In genomic region chr6:149233056-149233715, GRCh38 we compare ENCODE assay signal across 8 cellular contexts.
DNase-seq lines count a peak whose midpoint lies in the region; ATAC-seq and TF ChIP-seq lines count a peak whose summit lies in the region.

No MANE protein-coding gene starts in this region.

- H3K4me1 Mint-ChIP-seq in GM23338: peaks cover 22% of the 10 kb centered on the region
- H3K4me1 Mint-ChIP-seq in naive thymus-derived CD8-positive, alpha-beta T cell: peaks cover 38 to 65% (median 50%) of the 10 kb centered on the region in 4 donors

- H3K27ac ChIP-seq in GM23338 (ENCODE audit: low read depth): no peak overlapping the region

- peaks cover 15% of the 10 kb centered on the region for H3K4me1 ChIP-seq in GM23338 (ENCODE audit: insufficient read depth)

- H3K9me3 Mint-ChIP-seq in GM23338: no peaks in the 10 kb centered on the region
- peaks cover 0 to 16% (median 2%) of the 10 kb centered on the region in 9 donors for H3K9me3 Mint-ChIP-seq in naive thymus-derived CD8-positive, alpha-beta T cell

- peaks cover 4% of the 10 kb centered on the region for H3K9me2 ChIP-seq in GM23338 (ENCODE audit: insufficient read depth)

- H3K27me3 Mint-ChIP-seq in GM23338 (ENCODE audit: insufficient read depth, low read depth, poor library complexity): peaks cover 6% of the 10 kb centered on the region
- no peaks in the 10 kb centered on the region for H3K27me3 Mint-ChIP-seq in naive thymus-derived CD8-positive, alpha-beta T cell

- H3K4me3 ChIP-seq in GM23338 (no peak overlapping the region), astrocyte of the cerebellum (ENCODE audit: low read depth, low read length) (no peak overlapping the region)

- H3K27ac Mint-ChIP-seq in GM23338: peak overlapping the region; percentile 71; the same call in 1 of the 2 replicates
- H3K27ac Mint-ChIP-seq in naive thymus-derived CD8-positive, alpha-beta T cell: peak overlapping the region; percentile 75 to 99 (median 91)

- in situ Hi-C loops in astrocyte of the cerebellum (cut with HindIII; ENCODE audit: low sequenced_read_pairs): no loop called here

- no peak overlapping the region for H2AFZ ChIP-seq in GM23338

- no peaks in the 10 kb centered on the region for H3K36me3 ChIP-seq in GM23338 (ENCODE audit: insufficient read depth)

- H3K4me2 ChIP-seq in GM23338: no peak overlapping the region

- no peaks in the 10 kb centered on the region for H3K79me2 ChIP-seq in GM23338 (replicated peaks; ENCODE audit: insufficient read depth)

- DNase-seq in GM23338 (ENCODE audit: low spot score): no peak
- DNase-seq in astrocyte of the cerebellum (ENCODE audit: low read depth): peak; percentile 92
- DNase-seq in naive thymus-derived CD8-positive, alpha-beta T cell: peak in 7 of 10 donors; percentile 14 to 74 (median 46)
- no peak for DNase-seq in cerebellar nuclear complex (lab: John Stamatoyannopoulos, UW)
- DNase-seq in NCI-H1694 (lab: John Stamatoyannopoulos, UW): no peak
- DNase-seq in cortex of kidney (lab: John Stamatoyannopoulos, UW): no peak
- DNase-seq in C1 segment of cervical spinal cord (lab: John Stamatoyannopoulos, UW): no peak

- no peaks in the 10 kb centered on the region for H3K27me3 ChIP-seq in GM23338 (ENCODE audit: insufficient read depth)

- TF ChIP-seq CTCF in GM23338 (conservative IDR thresholded peaks at IDR 0.05; ENCODE audit: low read depth in 2 of 2) (no peak), astrocyte of the cerebellum (IDR thresholded peaks at IDR 0.05; ENCODE audit: low read depth, low read length, missing control alignments) (no peak)

- no peaks in the 10 kb centered on the region for H3F3A ChIP-seq in GM23338 (replicated peaks; ENCODE audit: low read depth)

- ATAC-seq in GM23338: no peak
- ATAC-seq in SK-N-SH treated with all-trans-retinoic acid at 6 μM for 48 hours: peak; percentile 81
- ATAC-seq in naive thymus-derived CD8-positive, alpha-beta T cell: peak; percentile 32 to 66

- H3K4me3 Mint-ChIP-seq in GM23338: no peak overlapping the region
- H3K4me3 Mint-ChIP-seq in naive thymus-derived CD8-positive, alpha-beta T cell: peak overlapping the region; percentile 10 to 87 (median 66)

- POLR2A ChIA-PET in naive thymus-derived CD8-positive, alpha-beta T cell (lab: Charles Lee): interaction anchor here (0.6 to 2.0 kb wide), 6 partner anchors 10 to 312 kb away, joined by 3 to 5 read pairs (median 4); partner anchors contain the start of genes PPIL4 and TAB2

- H4K20me1 ChIP-seq in GM23338 (replicated peaks; ENCODE audit: insufficient read depth): no peaks in the 10 kb centered on the region

- no peaks in the 10 kb centered on the region for H3K36me3 Mint-ChIP-seq in GM23338 (ENCODE audit: low read depth)
- H3K36me3 Mint-ChIP-seq in naive thymus-derived CD8-positive, alpha-beta T cell: peaks cover 0 to 4% (median 4%) of the 10 kb centered on the region in 3 donors

TF ChIP-seq in GM23338, 12 proteins besides CTCF, POLR2A, EP300 and RAD21 (continues in another document):
- no peak for TF ChIP-seq STAT1 (IDR thresholded peaks at IDR 0.05; ENCODE audit: unreplicated experiment)
- no peak for TF ChIP-seq EZH2phosphoT487 (IDR thresholded peaks at IDR 0.05; ENCODE audit: unreplicated experiment)
- TF ChIP-seq, protein P1, sequence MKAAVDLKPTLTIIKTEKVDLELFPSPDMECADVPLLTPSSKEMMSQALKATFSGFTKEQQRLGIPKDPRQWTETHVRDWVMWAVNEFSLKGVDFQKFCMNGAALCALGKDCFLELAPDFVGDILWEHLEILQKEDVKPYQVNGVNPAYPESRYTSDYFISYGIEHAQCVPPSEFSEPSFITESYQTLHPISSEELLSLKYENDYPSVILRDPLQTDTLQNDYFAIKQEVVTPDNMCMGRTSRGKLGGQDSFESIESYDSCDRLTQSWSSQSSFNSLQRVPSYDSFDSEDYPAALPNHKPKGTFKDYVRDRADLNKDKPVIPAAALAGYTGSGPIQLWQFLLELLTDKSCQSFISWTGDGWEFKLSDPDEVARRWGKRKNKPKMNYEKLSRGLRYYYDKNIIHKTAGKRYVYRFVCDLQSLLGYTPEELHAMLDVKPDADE (IDR thresholded peaks at IDR 0.05): no peak
- no peak for TF ChIP-seq EZH2 (IDR thresholded peaks at IDR 0.05; ENCODE audit: low read depth, unreplicated experiment)
- TF ChIP-seq ZNF114 (CRISPR knock-in tag; IDR thresholded peaks at IDR 0.05): no peak
- no peak for TF ChIP-seq ZNF331 (CRISPR knock-in tag; IDR thresholded peaks at IDR 0.05; ENCODE audit: low read depth)
- no peak for TF ChIP-seq CREB1 (CRISPR knock-in tag; IDR thresholded peaks at IDR 0.05; ENCODE audit: low read depth)
- TF ChIP-seq NANOG (IDR thresholded peaks at IDR 0.05; ENCODE audit: borderline replicate concordance): no peak
- TF ChIP-seq JUNB (IDR thresholded peaks at IDR 0.05; ENCODE audit: unreplicated experiment): no peak
- no peak for TF ChIP-seq REST (IDR thresholded peaks at IDR 0.05; ENCODE audit: unreplicated experiment)

TF ChIP-seq in SK-N-SH treated with all-trans-retinoic acid at 6 μM for 48 hours, 23 proteins besides CTCF, POLR2A, EP300 and RAD21:
- TF ChIP-seq, protein P2, sequence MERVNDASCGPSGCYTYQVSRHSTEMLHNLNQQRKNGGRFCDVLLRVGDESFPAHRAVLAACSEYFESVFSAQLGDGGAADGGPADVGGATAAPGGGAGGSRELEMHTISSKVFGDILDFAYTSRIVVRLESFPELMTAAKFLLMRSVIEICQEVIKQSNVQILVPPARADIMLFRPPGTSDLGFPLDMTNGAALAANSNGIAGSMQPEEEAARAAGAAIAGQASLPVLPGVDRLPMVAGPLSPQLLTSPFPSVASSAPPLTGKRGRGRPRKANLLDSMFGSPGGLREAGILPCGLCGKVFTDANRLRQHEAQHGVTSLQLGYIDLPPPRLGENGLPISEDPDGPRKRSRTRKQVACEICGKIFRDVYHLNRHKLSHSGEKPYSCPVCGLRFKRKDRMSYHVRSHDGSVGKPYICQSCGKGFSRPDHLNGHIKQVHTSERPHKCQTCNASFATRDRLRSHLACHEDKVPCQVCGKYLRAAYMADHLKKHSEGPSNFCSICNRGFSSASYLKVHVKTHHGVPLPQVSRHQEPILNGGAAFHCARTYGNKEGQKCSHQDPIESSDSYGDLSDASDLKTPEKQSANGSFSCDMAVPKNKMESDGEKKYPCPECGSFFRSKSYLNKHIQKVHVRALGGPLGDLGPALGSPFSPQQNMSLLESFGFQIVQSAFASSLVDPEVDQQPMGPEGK (CRISPR knock-in tag; IDR thresholded peaks at IDR 0.05; ENCODE audit: borderline replicate concordance): peak; percentile 92
- TF ChIP-seq, protein P3, sequence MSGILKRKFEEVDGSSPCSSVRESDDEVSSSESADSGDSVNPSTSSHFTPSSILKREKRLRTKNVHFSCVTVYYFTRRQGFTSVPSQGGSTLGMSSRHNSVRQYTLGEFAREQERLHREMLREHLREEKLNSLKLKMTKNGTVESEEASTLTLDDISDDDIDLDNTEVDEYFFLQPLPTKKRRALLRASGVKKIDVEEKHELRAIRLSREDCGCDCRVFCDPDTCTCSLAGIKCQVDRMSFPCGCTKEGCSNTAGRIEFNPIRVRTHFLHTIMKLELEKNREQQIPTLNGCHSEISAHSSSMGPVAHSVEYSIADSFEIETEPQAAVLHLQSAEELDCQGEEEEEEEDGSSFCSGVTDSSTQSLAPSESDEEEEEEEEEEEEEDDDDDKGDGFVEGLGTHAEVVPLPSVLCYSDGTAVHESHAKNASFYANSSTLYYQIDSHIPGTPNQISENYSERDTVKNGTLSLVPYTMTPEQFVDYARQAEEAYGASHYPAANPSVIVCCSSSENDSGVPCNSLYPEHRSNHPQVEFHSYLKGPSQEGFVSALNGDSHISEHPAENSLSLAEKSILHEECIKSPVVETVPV (CRISPR knock-in tag; IDR thresholded peaks at IDR 0.05): peak; percentile 75; the same call in 1 of the 2 replicates
- TF ChIP-seq CSDC2 (CRISPR knock-in tag; IDR thresholded peaks at IDR 0.05) (no peak), ARNTL (CRISPR knock-in tag; IDR thresholded peaks at IDR 0.05; ENCODE audit: borderline replicate concordance, low read depth) (no peak), SNAI2 (CRISPR knock-in tag; IDR thresholded peaks at IDR 0.05) (no peak), ZC3H10 (CRISPR knock-in tag; IDR thresholded peaks at IDR 0.05) (peak; percentile 88), TCF4 (CRISPR knock-in tag; IDR thresholded peaks at IDR 0.05; ENCODE audit: borderline replicate concordance) (no peak), RARB (CRISPR knock-in tag; IDR thresholded peaks at IDR 0.05) (peak; percentile 79), PPARA (CRISPR knock-in tag; IDR thresholded peaks at IDR 0.05; ENCODE audit: borderline replicate concordance) (no peak), TOX (CRISPR knock-in tag; IDR thresholded peaks at IDR 0.05; ENCODE audit: borderline replicate concordance) (peak; percentile 60; the same call in 1 of the 2 replicates), ISL1 (CRISPR knock-in tag; IDR thresholded peaks at IDR 0.05) (peak; percentile 96), ZFP3 (CRISPR knock-in tag; IDR thresholded peaks at IDR 0.05) (no peak), BACH2 (CRISPR knock-in tag; IDR thresholded peaks at IDR 0.05; ENCODE audit: borderline replicate concordance) (no peak)
- TF ChIP-seq, protein P4, sequence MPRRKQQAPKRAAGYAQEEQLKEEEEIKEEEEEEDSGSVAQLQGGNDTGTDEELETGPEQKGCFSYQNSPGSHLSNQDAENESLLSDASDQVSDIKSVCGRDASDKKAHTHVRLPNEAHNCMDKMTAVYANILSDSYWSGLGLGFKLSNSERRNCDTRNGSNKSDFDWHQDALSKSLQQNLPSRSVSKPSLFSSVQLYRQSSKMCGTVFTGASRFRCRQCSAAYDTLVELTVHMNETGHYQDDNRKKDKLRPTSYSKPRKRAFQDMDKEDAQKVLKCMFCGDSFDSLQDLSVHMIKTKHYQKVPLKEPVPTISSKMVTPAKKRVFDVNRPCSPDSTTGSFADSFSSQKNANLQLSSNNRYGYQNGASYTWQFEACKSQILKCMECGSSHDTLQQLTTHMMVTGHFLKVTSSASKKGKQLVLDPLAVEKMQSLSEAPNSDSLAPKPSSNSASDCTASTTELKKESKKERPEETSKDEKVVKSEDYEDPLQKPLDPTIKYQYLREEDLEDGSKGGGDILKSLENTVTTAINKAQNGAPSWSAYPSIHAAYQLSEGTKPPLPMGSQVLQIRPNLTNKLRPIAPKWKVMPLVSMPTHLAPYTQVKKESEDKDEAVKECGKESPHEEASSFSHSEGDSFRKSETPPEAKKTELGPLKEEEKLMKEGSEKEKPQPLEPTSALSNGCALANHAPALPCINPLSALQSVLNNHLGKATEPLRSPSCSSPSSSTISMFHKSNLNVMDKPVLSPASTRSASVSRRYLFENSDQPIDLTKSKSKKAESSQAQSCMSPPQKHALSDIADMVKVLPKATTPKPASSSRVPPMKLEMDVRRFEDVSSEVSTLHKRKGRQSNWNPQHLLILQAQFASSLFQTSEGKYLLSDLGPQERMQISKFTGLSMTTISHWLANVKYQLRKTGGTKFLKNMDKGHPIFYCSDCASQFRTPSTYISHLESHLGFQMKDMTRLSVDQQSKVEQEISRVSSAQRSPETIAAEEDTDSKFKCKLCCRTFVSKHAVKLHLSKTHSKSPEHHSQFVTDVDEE (CRISPR knock-in tag; IDR thresholded peaks at IDR 0.05): no peak

Comparison
In these comparisons a context has a peak if more than half of its experiments do, and no peak if none do; other contexts are left out.
1. DNase-seq: peak in astrocyte of the cerebellum (single experiment) and naive thymus-derived CD8-positive, alpha-beta T cell (7 of 10); none in GM23338 (single experiment), cerebellar nuclear complex (0 of 2), NCI-H1694 (single experiment), cortex of kidney (single experiment) and C1 segment of cervical spinal cord (0 of 14).